ENCODE assay signal across 3 cellular contexts in the genomic region with DNA sequence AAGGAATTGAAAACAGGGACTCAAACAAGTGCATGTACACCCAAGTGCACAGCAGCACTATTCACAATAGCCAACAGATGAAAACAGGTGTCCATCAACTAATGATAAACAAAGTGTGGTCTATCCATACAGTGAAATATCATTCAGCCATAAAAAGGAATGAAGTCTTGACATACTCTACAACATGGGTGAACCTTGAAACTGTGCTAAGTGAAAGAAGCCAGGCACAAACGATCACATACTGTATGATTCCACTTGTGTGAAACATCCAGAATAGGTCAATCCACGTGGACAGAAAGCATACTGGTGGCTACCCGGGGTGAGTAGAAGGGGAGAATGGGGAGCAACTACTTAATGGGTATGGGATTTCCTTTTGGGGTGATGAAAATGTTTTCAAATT.
"Had no signal": no experiment of that assay in that cellular context is flagged by ENCODE, and none has a peak within 500 bp of the region (broad histone marks: within the 10 kb centered on the region; RNA-seq: fewer than 3 reads in every experiment).

No MANE protein-coding gene starts in this region.

- ATAC-seq: GM12878 had no signal

- H3K4me3 ChIP-seq: GM12878 had no signal

- DNase-seq: GDM1, GF-D8 had no signal
